ENCODE assay signal across 1 cellular context in the genomic region with DNA sequence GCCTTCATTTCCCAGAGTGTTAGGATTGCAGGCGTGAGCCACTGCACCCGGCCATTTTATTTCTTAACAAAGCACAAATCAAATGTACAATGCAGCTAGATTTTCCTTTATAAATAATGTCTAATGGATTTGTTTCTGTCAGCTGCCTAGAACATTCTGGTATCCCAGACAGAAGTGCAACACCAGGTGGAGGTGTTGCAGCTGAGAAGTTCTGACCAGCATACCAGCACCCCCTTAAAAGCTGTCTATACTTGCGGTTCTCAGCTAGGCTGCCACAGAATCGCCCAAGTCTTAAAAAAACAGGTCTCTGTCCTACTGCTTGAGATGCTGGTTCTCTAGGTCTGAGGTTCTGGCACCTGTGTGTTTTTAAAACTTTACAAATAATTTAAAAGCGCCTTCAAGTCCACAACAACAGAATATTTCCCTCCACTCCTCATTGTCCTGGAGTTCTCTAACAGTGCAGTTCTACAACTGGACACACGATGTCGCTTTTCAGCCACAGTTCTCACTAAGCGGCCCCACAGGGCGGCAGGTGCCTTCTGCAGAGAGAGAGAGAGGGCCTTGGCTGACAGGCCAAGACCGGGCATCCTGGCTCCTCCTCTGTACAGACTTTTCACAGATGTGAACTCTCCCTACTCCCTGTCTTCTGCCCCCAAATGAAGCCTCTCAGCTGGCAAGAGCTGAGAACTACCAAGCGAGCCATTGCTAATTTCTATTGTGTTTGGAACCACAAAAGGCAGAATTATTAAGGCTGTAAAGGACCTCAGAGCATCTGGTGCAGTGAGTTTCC.
A peak's percentile ranks its signal among the peaks of the same experiment; 100 is the strongest.
TF ChIP-seq lines count a peak whose summit lies in the region.

No MANE protein-coding gene starts in this region.

TF ChIP-seq in HepG2, 621 proteins besides CTCF, POLR2A, EP300 and RAD21 (continued from another document and continues in another):
- TF ChIP-seq ZNF773 (CRISPR knock-in tag; IDR thresholded peaks at IDR 0.05; ENCODE audit: borderline replicate concordance) (no peak), ZNF816 (CRISPR knock-in tag; IDR thresholded peaks at IDR 0.05; ENCODE audit: borderline replicate concordance) (no peak), U2AF2 (IDR thresholded peaks at IDR 0.05; ENCODE audit: low read depth, low read length) (no peak), ZNF605 (CRISPR knock-in tag; IDR thresholded peaks at IDR 0.05) (no peak; the same call in 1 of the 2 replicates), KDM6A (CRISPR knock-in tag; IDR thresholded peaks at IDR 0.05; ENCODE audit: low read depth) (no peak), TOE1 (CRISPR knock-in tag; IDR thresholded peaks at IDR 0.05) (no peak), ZNF264 (CRISPR knock-in tag; IDR thresholded peaks at IDR 0.05) (0 out of 2 replicates have a peak, but pooled peaks have one; percentile 45), ZNF292 (CRISPR knock-in tag; IDR thresholded peaks at IDR 0.05; ENCODE audit: borderline replicate concordance, low read depth) (no peak), SALL2 (CRISPR knock-in tag; IDR thresholded peaks at IDR 0.05) (no peak), PHF20 (CRISPR knock-in tag; IDR thresholded peaks at IDR 0.05) (no peak), ZBTB3 (CRISPR knock-in tag; IDR thresholded peaks at IDR 0.05; ENCODE audit: borderline replicate concordance, low read depth) (no peak), ZSCAN12 (CRISPR knock-in tag; IDR thresholded peaks at IDR 0.05) (no peak), ZSCAN21 (CRISPR knock-in tag; IDR thresholded peaks at IDR 0.05; ENCODE audit: borderline replicate concordance) (no peak), RORA (CRISPR knock-in tag; IDR thresholded peaks at IDR 0.05) (no peak), SOX13 (IDR thresholded peaks at IDR 0.05) (no peak), SOX13 (CRISPR knock-in tag; conservative IDR thresholded peaks at IDR 0.05 in 1 of 2, IDR thresholded peaks at IDR 0.05 in 1 of 2) (no peak), ZNF567 (CRISPR knock-in tag; IDR thresholded peaks at IDR 0.05; ENCODE audit: borderline replicate concordance) (no peak), ZNF749 (CRISPR knock-in tag; IDR thresholded peaks at IDR 0.05; ENCODE audit: borderline replicate concordance) (no peak), ARNTL (CRISPR knock-in tag; IDR thresholded peaks at IDR 0.05) (no peak), TCF12 (IDR thresholded peaks at IDR 0.05) (no peak), TCF12 (CRISPR knock-in tag; IDR thresholded peaks at IDR 0.05) (no peak), RFX1 (IDR thresholded peaks at IDR 0.05) (no peak), GTF3A (CRISPR knock-in tag; conservative IDR thresholded peaks at IDR 0.05) (no peak), ZSCAN29 (CRISPR knock-in tag; conservative IDR thresholded peaks at IDR 0.05) (no peak), MTA3 (CRISPR knock-in tag; IDR thresholded peaks at IDR 0.05) (no peak), SMAD1 (CRISPR knock-in tag; IDR thresholded peaks at IDR 0.05; ENCODE audit: borderline replicate concordance, low read depth) (no peak), NFIB (CRISPR knock-in tag; IDR thresholded peaks at IDR 0.05; ENCODE audit: borderline replicate concordance) (no peak), AGO2 (optimal IDR thresholded peaks at IDR 0.05; ENCODE audit: low read depth, low read length) (no peak), ZNF547 (CRISPR knock-in tag; IDR thresholded peaks at IDR 0.05) (no peak; the same call in 1 of the 2 replicates), NR2F6 (IDR thresholded peaks at IDR 0.05) (no peak), NR2F6 (CRISPR knock-in tag; IDR thresholded peaks at IDR 0.05) (no peak), SNAI1 (CRISPR knock-in tag; IDR thresholded peaks at IDR 0.05; ENCODE audit: borderline replicate concordance) (0 out of 2 replicates have a peak, but pooled peaks have one; percentile 54), ELF1 (CRISPR knock-in tag; IDR thresholded peaks at IDR 0.05) (no peak), ZFY (CRISPR knock-in tag; IDR thresholded peaks at IDR 0.05) (peak; percentile 43; the same call in 1 of the 2 replicates), NR3C1 (CRISPR knock-in tag; IDR thresholded peaks at IDR 0.05) (no peak), ZNF660 (CRISPR knock-in tag; IDR thresholded peaks at IDR 0.05; ENCODE audit: borderline replicate concordance, low read depth) (no peak), SYNCRIP (IDR thresholded peaks at IDR 0.05; ENCODE audit: insufficient read depth, low read depth, low read length) (no peak)
- TF ChIP-seq, protein P1, sequence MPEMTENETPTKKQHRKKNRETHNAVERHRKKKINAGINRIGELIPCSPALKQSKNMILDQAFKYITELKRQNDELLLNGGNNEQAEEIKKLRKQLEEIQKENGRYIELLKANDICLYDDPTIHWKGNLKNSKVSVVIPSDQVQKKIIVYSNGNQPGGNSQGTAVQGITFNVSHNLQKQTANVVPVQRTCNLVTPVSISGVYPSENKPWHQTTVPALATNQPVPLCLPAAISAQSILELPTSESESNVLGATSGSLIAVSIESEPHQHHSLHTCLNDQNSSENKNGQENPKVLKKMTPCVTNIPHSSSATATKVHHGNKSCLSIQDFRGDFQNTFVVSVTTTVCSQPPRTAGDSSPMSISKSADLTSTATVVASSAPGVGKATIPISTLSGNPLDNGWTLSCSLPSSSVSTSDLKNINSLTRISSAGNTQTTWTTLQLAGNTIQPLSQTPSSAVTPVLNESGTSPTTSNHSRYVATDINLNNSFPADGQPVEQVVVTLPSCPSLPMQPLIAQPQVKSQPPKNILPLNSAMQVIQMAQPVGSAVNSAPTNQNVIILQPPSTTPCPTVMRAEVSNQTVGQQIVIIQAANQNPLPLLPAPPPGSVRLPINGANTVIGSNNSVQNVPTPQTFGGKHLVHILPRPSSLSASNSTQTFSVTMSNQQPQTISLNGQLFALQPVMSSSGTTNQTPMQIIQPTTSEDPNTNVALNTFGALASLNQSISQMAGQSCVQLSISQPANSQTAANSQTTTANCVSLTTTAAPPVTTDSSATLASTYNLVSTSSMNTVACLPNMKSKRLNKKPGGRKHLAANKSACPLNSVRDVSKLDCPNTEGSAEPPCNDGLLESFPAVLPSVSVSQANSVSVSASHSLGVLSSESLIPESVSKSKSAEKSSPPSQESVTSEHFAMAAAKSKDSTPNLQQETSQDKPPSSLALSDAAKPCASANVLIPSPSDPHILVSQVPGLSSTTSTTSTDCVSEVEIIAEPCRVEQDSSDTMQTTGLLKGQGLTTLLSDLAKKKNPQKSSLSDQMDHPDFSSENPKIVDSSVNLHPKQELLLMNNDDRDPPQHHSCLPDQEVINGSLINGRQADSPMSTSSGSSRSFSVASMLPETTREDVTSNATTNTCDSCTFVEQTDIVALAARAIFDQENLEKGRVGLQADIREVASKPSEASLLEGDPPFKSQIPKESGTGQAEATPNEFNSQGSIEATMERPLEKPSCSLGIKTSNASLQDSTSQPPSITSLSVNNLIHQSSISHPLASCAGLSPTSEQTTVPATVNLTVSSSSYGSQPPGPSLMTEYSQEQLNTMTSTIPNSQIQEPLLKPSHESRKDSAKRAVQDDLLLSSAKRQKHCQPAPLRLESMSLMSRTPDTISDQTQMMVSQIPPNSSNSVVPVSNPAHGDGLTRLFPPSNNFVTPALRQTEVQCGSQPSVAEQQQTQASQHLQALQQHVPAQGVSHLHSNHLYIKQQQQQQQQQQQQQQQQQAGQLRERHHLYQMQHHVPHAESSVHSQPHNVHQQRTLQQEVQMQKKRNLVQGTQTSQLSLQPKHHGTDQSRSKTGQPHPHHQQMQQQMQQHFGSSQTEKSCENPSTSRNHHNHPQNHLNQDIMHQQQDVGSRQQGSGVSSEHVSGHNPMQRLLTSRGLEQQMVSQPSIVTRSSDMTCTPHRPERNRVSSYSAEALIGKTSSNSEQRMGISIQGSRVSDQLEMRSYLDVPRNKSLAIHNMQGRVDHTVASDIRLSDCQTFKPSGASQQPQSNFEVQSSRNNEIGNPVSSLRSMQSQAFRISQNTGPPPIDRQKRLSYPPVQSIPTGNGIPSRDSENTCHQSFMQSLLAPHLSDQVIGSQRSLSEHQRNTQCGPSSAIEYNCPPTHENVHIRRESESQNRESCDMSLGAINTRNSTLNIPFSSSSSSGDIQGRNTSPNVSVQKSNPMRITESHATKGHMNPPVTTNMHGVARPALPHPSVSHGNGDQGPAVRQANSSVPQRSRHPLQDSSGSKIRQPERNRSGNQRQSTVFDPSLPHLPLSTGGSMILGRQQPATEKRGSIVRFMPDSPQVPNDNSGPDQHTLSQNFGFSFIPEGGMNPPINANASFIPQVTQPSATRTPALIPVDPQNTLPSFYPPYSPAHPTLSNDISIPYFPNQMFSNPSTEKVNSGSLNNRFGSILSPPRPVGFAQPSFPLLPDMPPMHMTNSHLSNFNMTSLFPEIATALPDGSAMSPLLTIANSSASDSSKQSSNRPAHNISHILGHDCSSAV (CRISPR knock-in tag; IDR thresholded peaks at IDR 0.05; ENCODE audit: borderline replicate concordance) = no peak
- TF ChIP-seq, protein P2, sequence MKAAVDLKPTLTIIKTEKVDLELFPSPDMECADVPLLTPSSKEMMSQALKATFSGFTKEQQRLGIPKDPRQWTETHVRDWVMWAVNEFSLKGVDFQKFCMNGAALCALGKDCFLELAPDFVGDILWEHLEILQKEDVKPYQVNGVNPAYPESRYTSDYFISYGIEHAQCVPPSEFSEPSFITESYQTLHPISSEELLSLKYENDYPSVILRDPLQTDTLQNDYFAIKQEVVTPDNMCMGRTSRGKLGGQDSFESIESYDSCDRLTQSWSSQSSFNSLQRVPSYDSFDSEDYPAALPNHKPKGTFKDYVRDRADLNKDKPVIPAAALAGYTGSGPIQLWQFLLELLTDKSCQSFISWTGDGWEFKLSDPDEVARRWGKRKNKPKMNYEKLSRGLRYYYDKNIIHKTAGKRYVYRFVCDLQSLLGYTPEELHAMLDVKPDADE (CRISPR knock-in tag; IDR thresholded peaks at IDR 0.05) = no peak
- TF ChIP-seq, protein P3, sequence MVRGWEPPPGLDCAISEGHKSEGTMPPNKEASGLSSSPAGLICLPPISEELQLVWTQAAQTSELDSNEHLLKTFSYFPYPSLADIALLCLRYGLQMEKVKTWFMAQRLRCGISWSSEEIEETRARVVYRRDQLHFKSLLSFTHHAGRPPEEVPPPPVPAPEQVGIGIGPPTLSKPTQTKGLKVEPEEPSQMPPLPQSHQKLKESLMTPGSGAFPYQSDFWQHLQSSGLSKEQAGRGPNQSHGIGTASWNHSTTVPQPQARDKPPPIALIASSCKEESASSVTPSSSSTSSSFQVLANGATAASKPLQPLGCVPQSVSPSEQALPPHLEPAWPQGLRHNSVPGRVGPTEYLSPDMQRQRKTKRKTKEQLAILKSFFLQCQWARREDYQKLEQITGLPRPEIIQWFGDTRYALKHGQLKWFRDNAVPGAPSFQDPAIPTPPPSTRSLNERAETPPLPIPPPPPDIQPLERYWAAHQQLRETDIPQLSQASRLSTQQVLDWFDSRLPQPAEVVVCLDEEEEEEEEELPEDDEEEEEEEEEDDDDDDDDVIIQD (CRISPR knock-in tag; IDR thresholded peaks at IDR 0.05; ENCODE audit: low read depth) = 0 out of 2 replicates have a peak, but pooled peaks have one; percentile 40
- TF ChIP-seq, protein P4, sequence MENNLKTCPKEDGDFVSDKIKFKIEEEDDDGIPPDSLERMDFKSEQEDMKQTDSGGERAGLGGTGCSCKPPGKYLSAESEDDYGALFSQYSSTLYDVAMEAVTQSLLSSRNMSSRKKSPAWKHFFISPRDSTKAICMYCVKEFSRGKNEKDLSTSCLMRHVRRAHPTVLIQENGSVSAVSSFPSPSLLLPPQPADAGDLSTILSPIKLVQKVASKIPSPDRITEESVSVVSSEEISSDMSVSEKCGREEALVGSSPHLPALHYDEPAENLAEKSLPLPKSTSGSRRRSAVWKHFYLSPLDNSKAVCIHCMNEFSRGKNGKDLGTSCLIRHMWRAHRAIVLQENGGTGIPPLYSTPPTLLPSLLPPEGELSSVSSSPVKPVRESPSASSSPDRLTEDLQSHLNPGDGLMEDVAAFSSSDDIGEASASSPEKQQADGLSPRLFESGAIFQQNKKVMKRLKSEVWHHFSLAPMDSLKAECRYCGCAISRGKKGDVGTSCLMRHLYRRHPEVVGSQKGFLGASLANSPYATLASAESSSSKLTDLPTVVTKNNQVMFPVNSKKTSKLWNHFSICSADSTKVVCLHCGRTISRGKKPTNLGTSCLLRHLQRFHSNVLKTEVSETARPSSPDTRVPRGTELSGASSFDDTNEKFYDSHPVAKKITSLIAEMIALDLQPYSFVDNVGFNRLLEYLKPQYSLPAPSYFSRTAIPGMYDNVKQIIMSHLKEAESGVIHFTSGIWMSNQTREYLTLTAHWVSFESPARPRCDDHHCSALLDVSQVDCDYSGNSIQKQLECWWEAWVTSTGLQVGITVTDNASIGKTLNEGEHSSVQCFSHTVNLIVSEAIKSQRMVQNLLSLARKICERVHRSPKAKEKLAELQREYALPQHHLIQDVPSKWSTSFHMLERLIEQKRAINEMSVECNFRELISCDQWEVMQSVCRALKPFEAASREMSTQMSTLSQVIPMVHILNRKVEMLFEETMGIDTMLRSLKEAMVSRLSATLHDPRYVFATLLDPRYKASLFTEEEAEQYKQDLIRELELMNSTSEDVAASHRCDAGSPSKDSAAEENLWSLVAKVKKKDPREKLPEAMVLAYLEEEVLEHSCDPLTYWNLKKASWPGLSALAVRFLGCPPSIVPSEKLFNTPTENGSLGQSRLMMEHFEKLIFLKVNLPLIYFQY (CRISPR knock-in tag; IDR thresholded peaks at IDR 0.05; ENCODE audit: borderline replicate concordance) = no peak
- TF ChIP-seq, protein P5, sequence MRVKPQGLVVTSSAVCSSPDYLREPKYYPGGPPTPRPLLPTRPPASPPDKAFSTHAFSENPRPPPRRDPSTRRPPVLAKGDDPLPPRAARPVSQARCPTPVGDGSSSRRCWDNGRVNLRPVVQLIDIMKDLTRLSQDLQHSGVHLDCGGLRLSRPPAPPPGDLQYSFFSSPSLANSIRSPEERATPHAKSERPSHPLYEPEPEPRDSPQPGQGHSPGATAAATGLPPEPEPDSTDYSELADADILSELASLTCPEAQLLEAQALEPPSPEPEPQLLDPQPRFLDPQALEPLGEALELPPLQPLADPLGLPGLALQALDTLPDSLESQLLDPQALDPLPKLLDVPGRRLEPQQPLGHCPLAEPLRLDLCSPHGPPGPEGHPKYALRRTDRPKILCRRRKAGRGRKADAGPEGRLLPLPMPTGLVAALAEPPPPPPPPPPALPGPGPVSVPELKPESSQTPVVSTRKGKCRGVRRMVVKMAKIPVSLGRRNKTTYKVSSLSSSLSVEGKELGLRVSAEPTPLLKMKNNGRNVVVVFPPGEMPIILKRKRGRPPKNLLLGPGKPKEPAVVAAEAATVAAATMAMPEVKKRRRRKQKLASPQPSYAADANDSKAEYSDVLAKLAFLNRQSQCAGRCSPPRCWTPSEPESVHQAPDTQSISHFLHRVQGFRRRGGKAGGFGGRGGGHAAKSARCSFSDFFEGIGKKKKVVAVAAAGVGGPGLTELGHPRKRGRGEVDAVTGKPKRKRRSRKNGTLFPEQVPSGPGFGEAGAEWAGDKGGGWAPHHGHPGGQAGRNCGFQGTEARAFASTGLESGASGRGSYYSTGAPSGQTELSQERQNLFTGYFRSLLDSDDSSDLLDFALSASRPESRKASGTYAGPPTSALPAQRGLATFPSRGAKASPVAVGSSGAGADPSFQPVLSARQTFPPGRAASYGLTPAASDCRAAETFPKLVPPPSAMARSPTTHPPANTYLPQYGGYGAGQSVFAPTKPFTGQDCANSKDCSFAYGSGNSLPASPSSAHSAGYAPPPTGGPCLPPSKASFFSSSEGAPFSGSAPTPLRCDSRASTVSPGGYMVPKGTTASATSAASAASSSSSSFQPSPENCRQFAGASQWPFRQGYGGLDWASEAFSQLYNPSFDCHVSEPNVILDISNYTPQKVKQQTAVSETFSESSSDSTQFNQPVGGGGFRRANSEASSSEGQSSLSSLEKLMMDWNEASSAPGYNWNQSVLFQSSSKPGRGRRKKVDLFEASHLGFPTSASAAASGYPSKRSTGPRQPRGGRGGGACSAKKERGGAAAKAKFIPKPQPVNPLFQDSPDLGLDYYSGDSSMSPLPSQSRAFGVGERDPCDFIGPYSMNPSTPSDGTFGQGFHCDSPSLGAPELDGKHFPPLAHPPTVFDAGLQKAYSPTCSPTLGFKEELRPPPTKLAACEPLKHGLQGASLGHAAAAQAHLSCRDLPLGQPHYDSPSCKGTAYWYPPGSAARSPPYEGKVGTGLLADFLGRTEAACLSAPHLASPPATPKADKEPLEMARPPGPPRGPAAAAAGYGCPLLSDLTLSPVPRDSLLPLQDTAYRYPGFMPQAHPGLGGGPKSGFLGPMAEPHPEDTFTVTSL (CRISPR knock-in tag; IDR thresholded peaks at IDR 0.05; ENCODE audit: borderline replicate concordance) = no peak
